Comparison of ENCODE assay signal across 11 cellular contexts in the genomic region with DNA sequence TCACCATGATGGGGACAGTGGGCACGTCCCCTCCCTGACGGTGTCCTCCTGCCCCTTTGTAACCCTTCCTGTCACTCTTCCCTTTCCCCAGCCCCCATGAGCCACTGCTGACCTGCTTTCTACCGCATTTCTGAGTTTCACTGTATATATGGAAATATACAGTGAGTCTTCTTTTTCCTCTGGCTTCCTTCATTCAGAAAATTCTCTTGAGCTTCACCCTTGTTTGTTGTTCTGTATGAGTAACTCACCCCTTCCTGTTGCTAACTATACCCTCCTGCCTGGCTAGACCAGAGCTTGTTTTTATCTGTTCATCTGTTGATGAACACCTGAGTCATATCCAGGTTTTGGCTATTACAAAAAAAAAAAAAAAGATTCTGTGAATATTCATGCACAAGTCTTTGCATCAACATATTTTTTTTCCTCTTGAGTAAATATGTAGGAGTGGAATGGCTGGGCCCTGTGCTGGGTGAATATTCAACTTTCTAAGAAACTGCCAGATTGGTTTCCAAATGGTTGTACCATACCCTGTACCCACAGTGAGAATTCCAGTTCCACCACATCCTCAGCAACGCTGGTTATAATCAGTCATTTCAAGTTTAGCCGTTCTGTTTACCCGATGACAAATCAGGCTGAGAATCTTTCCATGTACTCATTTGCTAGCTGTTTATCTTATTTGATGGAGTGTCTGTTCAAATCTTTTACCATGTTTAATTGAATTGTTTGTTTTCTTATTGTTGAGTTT.
DNase-seq lines count a peak whose midpoint lies in the region; ATAC-seq, FAIRE-seq and TF ChIP-seq lines count a peak whose summit lies in the region.
"Had no signal": no experiment of that assay in that cellular context is flagged by ENCODE, and none has a peak within 500 bp of the region (broad histone marks: within the 10 kb centered on the region; RNA-seq: fewer than 3 reads in every experiment).

No MANE protein-coding gene starts in this region.

- H3K27me3 ChIP-seq in pancreas (no peaks in the 10 kb centered on the region), gastrocnemius medialis (peaks cover 0 to 4% (median 0%) of the 10 kb centered on the region in 3 donors)

- H3K4me3 ChIP-seq in pancreas = no peak overlapping the region
- no peak overlapping the region for H3K4me3 ChIP-seq in gastrocnemius medialis

- CTCF ChIA-PET in RWPE1 (lab: Yijun Ruan, JAX) = interaction anchor here (0.6 to 1.4 kb wide), 3 partner anchors 74 to 129 kb away, joined by 3 to 5 read pairs (median 4); no protein-coding TSS in a partner anchor

- H3K36me3 ChIP-seq in pancreas (no peaks in the 10 kb centered on the region), gastrocnemius medialis (no peaks in the 10 kb centered on the region)

- peak overlapping the region; percentile 57; the same call in 1 of the 2 replicates for H3K27ac ChIP-seq in RWPE1
- H3K27ac ChIP-seq in pancreas = peak overlapping the region in 2 of 4 donors; percentile 5 to 40
- no peak overlapping the region for H3K27ac ChIP-seq in gastrocnemius medialis

- DNase-seq in ELR (ENCODE audit: low read depth) (peak; percentile 92), RWPE1 (ENCODE audit: low spot score) (peak; percentile 78), pancreas (peak in 1 of 6 donors; percentile 10), gastrocnemius medialis (no peak), frontal cortex (ENCODE audit: low spot score in 2 of 2) (no peak)
- peak; percentile 20 for DNase-seq in central memory CD4-positive, alpha-beta T cell
- DNase-seq: endodermal cell, T-helper 9 cell had no signal

- WGBS in pancreas, 2 donors = 46 to 47% methylated on average over 6 of the region's 6 CpGs

- H3K4me1 ChIP-seq in pancreas = peaks cover 0 to 6% (median 0%) of the 10 kb centered on the region in 3 donors
- H3K4me1 ChIP-seq in gastrocnemius medialis = no peaks in the 10 kb centered on the region

- in situ Hi-C loops in gastrocnemius medialis (cut with MboI; ENCODE audit: low sequenced_read_pairs in 4 of 4) = no loop called here

- FAIRE-seq in pancreas (lab: Jason Lieb, UNC) = no peak
- FAIRE-seq in frontal cortex (lab: Jason Lieb, UNC) = no peak
- FAIRE-seq: GM12891 had no signal

- intact Hi-C loops in pancreas (cut with DNase I) (no loop called here), gastrocnemius medialis (cut with DNase I; ENCODE audit: low total_unique reads) (no loop called here)

- POLR2A ChIA-PET in RWPE1 (lab: Yijun Ruan, JAX; ENCODE audit: low non-redundant PET) = no interaction called here

- H3K9me3 ChIP-seq in pancreas (no peaks in the 10 kb centered on the region), gastrocnemius medialis (no peaks in the 10 kb centered on the region)

- ATAC-seq in pancreas (peak; percentile 58 to 87 (median 78)), HG03460 (IDR thresholded peaks at IDR 0.05; ENCODE audit: unreplicated experiment) (no peak), gastrocnemius medialis (no peak), HG03095 (IDR thresholded peaks at IDR 0.05; ENCODE audit: unreplicated experiment) (no peak)

- TF ChIP-seq POLR2A in gastrocnemius medialis (IDR thresholded peaks at IDR 0.05) = no peak

- no peak for TF ChIP-seq CTCF in RWPE1 (conservative IDR thresholded peaks at IDR 0.05; ENCODE audit: low read depth)
- TF ChIP-seq CTCF in pancreas (IDR thresholded peaks at IDR 0.05) = no peak
- TF ChIP-seq CTCF in gastrocnemius medialis (IDR thresholded peaks at IDR 0.05 in 4 of 5, conservative IDR thresholded peaks at IDR 0.05 in 1 of 5) = no peak

Comparison
In these comparisons a context has a peak if more than half of its experiments do, and no peak if none do; other contexts are left out.
1. DNase-seq: peak in ELR (single experiment), RWPE1 (single experiment) and central memory CD4-positive, alpha-beta T cell (single experiment); none in gastrocnemius medialis (0 of 2) and frontal cortex (0 of 2).
2. ATAC-seq: peak in pancreas (4 of 4); none in HG03460 (single experiment), gastrocnemius medialis (0 of 2) and HG03095 (single experiment).